ENCODE assay signal across 1 cellular context in the genomic region with DNA sequence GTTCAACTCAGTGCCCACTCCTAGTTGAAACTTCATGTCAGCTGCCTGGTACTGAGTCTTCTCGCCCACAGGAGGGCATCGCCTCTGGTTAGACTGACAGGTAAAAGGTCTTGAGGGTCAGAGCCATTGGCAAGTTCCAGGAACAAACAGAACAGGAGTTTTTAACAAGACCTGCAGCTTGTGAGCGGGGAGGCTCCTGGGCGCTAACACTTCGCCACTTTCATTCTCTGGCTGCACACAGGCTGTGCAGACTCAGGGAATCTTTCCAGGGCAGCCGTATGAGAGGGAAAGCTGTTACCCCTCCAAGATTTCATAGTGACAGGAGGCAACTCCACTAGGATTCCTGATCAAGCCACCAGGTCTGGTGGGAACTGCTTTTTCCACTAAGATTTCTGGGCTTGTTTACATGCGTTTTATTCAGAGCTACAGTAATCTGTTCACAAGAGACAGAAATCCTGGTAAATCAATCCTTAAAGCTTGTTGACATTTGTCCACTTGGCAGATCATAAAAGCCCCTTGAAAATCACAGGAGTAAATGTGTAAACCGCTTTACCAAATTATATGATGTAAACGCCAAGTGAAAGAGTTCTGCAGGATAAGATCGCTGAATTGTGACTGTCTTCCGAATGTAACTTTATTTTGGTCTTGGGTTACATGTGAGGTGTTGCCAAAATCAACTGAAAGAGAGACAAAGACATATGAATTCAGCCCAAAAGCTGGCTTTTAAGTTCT.
TF ChIP-seq lines count a peak whose summit lies in the region.

No MANE protein-coding gene starts in this region.

TF ChIP-seq in GM23338, 12 proteins besides CTCF, POLR2A, EP300 and RAD21 (continued from another document):
- TF ChIP-seq, protein P1, sequence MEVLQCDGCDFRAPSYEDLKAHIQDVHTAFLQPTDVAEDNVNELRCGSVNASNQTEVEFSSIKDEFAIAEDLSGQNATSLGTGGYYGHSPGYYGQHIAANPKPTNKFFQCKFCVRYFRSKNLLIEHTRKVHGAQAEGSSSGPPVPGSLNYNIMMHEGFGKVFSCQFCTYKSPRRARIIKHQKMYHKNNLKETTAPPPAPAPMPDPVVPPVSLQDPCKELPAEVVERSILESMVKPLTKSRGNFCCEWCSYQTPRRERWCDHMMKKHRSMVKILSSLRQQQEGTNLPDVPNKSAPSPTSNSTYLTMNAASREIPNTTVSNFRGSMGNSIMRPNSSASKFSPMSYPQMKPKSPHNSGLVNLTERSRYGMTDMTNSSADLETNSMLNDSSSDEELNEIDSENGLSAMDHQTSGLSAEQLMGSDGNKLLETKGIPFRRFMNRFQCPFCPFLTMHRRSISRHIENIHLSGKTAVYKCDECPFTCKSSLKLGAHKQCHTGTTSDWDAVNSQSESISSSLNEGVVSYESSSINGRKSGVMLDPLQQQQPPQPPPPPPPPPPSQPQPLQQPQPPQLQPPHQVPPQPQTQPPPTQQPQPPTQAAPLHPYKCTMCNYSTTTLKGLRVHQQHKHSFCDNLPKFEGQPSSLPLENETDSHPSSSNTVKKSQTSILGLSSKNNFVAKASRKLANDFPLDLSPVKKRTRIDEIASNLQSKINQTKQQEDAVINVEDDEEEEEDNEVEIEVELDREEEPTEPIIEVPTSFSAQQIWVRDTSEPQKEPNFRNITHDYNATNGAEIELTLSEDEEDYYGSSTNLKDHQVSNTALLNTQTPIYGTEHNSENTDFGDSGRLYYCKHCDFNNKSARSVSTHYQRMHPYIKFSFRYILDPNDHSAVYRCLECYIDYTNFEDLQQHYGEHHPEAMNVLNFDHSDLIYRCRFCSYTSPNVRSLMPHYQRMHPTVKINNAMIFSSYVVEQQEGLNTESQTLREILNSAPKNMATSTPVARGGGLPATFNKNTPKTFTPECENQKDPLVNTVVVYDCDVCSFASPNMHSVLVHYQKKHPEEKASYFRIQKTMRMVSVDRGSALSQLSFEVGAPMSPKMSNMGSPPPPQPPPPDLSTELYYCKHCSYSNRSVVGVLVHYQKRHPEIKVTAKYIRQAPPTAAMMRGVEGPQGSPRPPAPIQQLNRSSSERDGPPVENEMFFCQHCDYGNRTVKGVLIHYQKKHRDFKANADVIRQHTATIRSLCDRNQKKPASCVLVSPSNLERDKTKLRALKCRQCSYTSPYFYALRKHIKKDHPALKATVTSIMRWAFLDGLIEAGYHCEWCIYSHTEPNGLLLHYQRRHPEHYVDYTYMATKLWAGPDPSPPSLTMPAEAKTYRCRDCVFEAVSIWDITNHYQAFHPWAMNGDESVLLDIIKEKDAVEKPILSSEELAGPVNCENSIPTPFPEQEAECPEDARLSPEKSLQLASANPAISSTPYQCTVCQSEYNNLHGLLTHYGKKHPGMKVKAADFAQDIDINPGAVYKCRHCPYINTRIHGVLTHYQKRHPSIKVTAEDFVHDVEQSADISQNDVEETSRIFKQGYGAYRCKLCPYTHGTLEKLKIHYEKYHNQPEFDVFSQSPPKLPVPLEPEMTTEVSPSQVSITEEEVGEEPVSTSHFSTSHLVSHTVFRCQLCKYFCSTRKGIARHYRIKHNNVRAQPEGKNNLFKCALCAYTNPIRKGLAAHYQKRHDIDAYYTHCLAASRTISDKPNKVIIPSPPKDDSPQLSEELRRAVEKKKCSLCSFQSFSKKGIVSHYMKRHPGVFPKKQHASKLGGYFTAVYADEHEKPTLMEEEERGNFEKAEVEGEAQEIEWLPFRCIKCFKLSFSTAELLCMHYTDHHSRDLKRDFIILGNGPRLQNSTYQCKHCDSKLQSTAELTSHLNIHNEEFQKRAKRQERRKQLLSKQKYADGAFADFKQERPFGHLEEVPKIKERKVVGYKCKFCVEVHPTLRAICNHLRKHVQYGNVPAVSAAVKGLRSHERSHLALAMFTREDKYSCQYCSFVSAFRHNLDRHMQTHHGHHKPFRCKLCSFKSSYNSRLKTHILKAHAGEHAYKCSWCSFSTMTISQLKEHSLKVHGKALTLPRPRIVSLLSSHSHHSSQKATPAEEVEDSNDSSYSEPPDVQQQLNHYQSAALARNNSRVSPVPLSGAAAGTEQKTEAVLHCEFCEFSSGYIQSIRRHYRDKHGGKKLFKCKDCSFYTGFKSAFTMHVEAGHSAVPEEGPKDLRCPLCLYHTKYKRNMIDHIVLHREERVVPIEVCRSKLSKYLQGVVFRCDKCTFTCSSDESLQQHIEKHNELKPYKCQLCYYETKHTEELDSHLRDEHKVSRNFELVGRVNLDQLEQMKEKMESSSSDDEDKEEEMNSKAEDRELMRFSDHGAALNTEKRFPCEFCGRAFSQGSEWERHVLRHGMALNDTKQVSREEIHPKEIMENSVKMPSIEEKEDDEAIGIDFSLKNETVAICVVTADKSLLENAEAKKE (CRISPR knock-in tag; IDR thresholded peaks at IDR 0.05), result no peak
- TF ChIP-seq REST (IDR thresholded peaks at IDR 0.05; ENCODE audit: unreplicated experiment) (no peak), ZNF331 (CRISPR knock-in tag; IDR thresholded peaks at IDR 0.05; ENCODE audit: low read depth) (no peak), STAT1 (IDR thresholded peaks at IDR 0.05; ENCODE audit: unreplicated experiment) (no peak)
- TF ChIP-seq, protein P2, sequence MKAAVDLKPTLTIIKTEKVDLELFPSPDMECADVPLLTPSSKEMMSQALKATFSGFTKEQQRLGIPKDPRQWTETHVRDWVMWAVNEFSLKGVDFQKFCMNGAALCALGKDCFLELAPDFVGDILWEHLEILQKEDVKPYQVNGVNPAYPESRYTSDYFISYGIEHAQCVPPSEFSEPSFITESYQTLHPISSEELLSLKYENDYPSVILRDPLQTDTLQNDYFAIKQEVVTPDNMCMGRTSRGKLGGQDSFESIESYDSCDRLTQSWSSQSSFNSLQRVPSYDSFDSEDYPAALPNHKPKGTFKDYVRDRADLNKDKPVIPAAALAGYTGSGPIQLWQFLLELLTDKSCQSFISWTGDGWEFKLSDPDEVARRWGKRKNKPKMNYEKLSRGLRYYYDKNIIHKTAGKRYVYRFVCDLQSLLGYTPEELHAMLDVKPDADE (IDR thresholded peaks at IDR 0.05), result no peak
TF ChIP-seq in GM23338: peak in this region for 0.
